Comparison of ENCODE assay signal across 22 cellular contexts in genomic region chr15:63313866-63314265, GRCh38.
"Had no signal": no experiment of that assay in that cellular context is flagged by ENCODE, and none has a peak within 500 bp of the region (broad histone marks: within the 10 kb centered on the region; RNA-seq: fewer than 3 reads in every experiment).

No MANE protein-coding gene starts in this region.

- H3K4me2 ChIP-seq: hepatocyte had no signal

- H2AFZ ChIP-seq: hepatocyte had no signal

- DNase-seq: islet precursor cell; left ventricle myocardium inferior; midbrain; mucosa of descending colon; naive thymus-derived CD4-positive, alpha-beta T cell; nucleus accumbens; pancreas; posterior cingulate gyrus; retina; right cardiac atrium; stimulated activated CD4-positive, alpha-beta T cell treated with anti-CD3 and anti-CD28 coated beads, Interleukin-4, amount 100 ng/mL, for 24 hours; stimulated activated naive CD4-positive, alpha-beta T cell; tibial artery; trophoblast cell; upper lobe of right lung had no signal

- H3K36me3 ChIP-seq: left ventricle myocardium inferior, pancreas, prostate gland, suprapubic skin, thoracic aorta, tibial artery, upper lobe of right lung had no signal

- H3K4me1 ChIP-seq: left ventricle myocardium inferior, pancreas, prostate gland, tibial artery, upper lobe of right lung had no signal

- H3K79me2 ChIP-seq: hepatocyte had no signal

- H3K4me3 ChIP-seq: hepatocyte, left ventricle myocardium inferior, lung, mucosa of descending colon, pancreas, prostate gland, skin epidermis, suprapubic skin, thoracic aorta, tibial artery, upper lobe of right lung had no signal

- FAIRE-seq: pancreas, urothelium cell line had no signal

- H3K27ac ChIP-seq: hepatocyte, left ventricle myocardium inferior, pancreas, prostate gland, skin epidermis, suprapubic skin, thoracic aorta, tibial artery, upper lobe of right lung had no signal

- H3K27me3 ChIP-seq: hepatocyte, pancreas, suprapubic skin, tibial artery, upper lobe of right lung had no signal

- H3K9me3 ChIP-seq: left ventricle myocardium inferior, mucosa of descending colon, pancreas, prostate gland, suprapubic skin, thoracic aorta, tibial artery, upper lobe of right lung had no signal
